8 cellular contexts compared by ENCODE assay signal in genomic region chr7:76047811-76048667, GRCh38. TPM values are rescaled to one million over a fixed set of nuclear protein-coding genes. Genes with fewer than 3 reads are reported as not detected.
DNase-seq lines count a peak whose midpoint lies in the region; ATAC-seq and TF ChIP-seq lines count a peak whose summit lies in the region.

Gene MDH2, plus strand, starts transcription at chr7:76048106. Its CDS starts 55 bp downstream, at chr7:76048161.
Gene STYXL1, minus strand, starts transcription at chr7:76048000. Its CDS starts 17,477 bp downstream, at chr7:76030523.

- TF ChIP-seq CTCF in upper lobe of left lung (IDR thresholded peaks at IDR 0.05), result peak in 2 of 6 experiments; percentile 22 to 45

- H3K4me3 Mint-ChIP-seq in T-helper 1 cell treated with Interleukin-12 subunit alpha and Interleukin-12 subunit beta and Interleukin-4 antibody, amounts not matched to agents 30 μg/mL and 1 μg/mL, for 36 hours, result peak within 1 kb of the TSS; percentile 97

- no peaks in the 10 kb centered on the region for H3K27me3 Mint-ChIP-seq in T-helper 1 cell treated with Interleukin-12 subunit alpha and Interleukin-12 subunit beta and Interleukin-4 antibody, amounts not matched to agents 30 μg/mL and 1 μg/mL, for 36 hours (ENCODE audit: low read depth)

- peak within 1 kb of the TSS; percentile 97 for H3K27ac Mint-ChIP-seq in T-helper 1 cell treated with Interleukin-12 subunit alpha and Interleukin-12 subunit beta and Interleukin-4 antibody, amounts not matched to agents 30 μg/mL and 1 μg/mL, for 36 hours

- H3K4me1 ChIP-seq in upper lobe of left lung, result peaks cover 17 to 47% (median 29%) of the 10 kb centered on the region in 4 donors

- peak; percentile 83 to 94 (median 86) for TF ChIP-seq POLR2A in upper lobe of left lung (IDR thresholded peaks at IDR 0.05)

- no peaks in the 10 kb centered on the region for H3K9me3 ChIP-seq in upper lobe of left lung

- ATAC-seq in GM18498 (IDR thresholded peaks at IDR 0.05; ENCODE audit: unreplicated experiment), result peak; percentile 95
- peak; percentile 92 for ATAC-seq in HG02884 (IDR thresholded peaks at IDR 0.05; ENCODE audit: unreplicated experiment)
- ATAC-seq in left cardiac atrium, result peak; percentile 98 to 99
- ATAC-seq in upper lobe of left lung (ENCODE audit: low FRiP score in 2 of 2), result peak; percentile 97 to 99

- H3K36me3 ChIP-seq in upper lobe of left lung, result peaks cover 0 to 19% (median 4%) of the 10 kb centered on the region in 4 donors

- WGBS in upper lobe of left lung, 2 donors, result 0 to 1% methylated on average over 15 to 44 of the region's 58 CpGs

- DNase-seq in NCI-H146 treated with DMSO at 0.1 percent for 48 hours (lab: John Stamatoyannopoulos, UW; ENCODE audit: unreplicated experiment) (peak; percentile 84), amniotic stem cell (lab: John Stamatoyannopoulos, UW) (peak; percentile 89), left cardiac atrium (peak; percentile 97), posterior vena cava (ENCODE audit: low spot score) (peak; percentile 99), upper lobe of left lung (peak; percentile 96 to 97)

- peak within 1 kb of the TSS; percentile 89 to 95 (median 92) for H3K4me3 ChIP-seq in upper lobe of left lung

- TF ChIP-seq EP300 in upper lobe of left lung (IDR thresholded peaks at IDR 0.05), result peak in 1 of 4 donors; percentile 62

- H3K27me3 ChIP-seq in upper lobe of left lung, result no peaks in the 10 kb centered on the region

- peak within 1 kb of the TSS; percentile 88 to 93 (median 90) for H3K27ac ChIP-seq in upper lobe of left lung

- no peaks in the 10 kb centered on the region for H3K9me3 Mint-ChIP-seq in T-helper 1 cell treated with Interleukin-12 subunit alpha and Interleukin-12 subunit beta and Interleukin-4 antibody, amounts not matched to agents 30 μg/mL and 1 μg/mL, for 36 hours

- peaks cover 36% of the 10 kb centered on the region for H3K4me1 Mint-ChIP-seq in T-helper 1 cell treated with Interleukin-12 subunit alpha and Interleukin-12 subunit beta and Interleukin-4 antibody, amounts not matched to agents 30 μg/mL and 1 μg/mL, for 36 hours (ENCODE audit: low read depth)

- peaks cover 32% of the 10 kb centered on the region for H3K36me3 Mint-ChIP-seq in T-helper 1 cell treated with Interleukin-12 subunit alpha and Interleukin-12 subunit beta and Interleukin-4 antibody, amounts not matched to agents 30 μg/mL and 1 μg/mL, for 36 hours (ENCODE audit: low read depth)

- intact Hi-C loops in left cardiac atrium (cut with DNase I), result no loop called here
- intact Hi-C loops in posterior vena cava (cut with DNase I), result no loop called here

RNA-seq across cellular contexts. Expression of gene MDH2, which starts in this region (rescaled TPM):
- total RNA-seq in left cardiac atrium (100 to 1,000 TPM; 339 to 374 TPM), posterior vena cava (10 to 100 TPM; 94.5 to 94.9 TPM), upper lobe of left lung (100 to 1,000 TPM in 3 of 6 donors, 10 to 100 TPM in 3; 52.4 to 131 (median 111) TPM)

RNA-seq across cellular contexts. Expression of gene STYXL1, which starts in this region (rescaled TPM):
- total RNA-seq in left cardiac atrium, result 10 to 100 TPM in 1 of 2 donors, 1 to 10 TPM in 1; 8.2 to 24.1 TPM
- 10 to 100 TPM in 1 of 2 donors, 1 to 10 TPM in 1; 4.8 to 22.6 TPM for total RNA-seq in posterior vena cava
- 10 to 100 TPM; 11.1 to 71.2 (median 23.5) TPM for total RNA-seq in upper lobe of left lung

Comparison
In these comparisons a context has a peak if more than half of its experiments do, and no peak if none do; other contexts are left out.
1. Peak in every context shown above with its lines: DNase-seq, ATAC-seq, H3K4me3 ChIP-seq and H3K27ac ChIP-seq.